Comparison of ENCODE assay signal across 7 cellular contexts in genomic region chr11:117137223-117138086, GRCh38. TPM values are rescaled to one million over a fixed set of nuclear protein-coding genes. Genes with fewer than 3 reads are reported as not detected.
DNase-seq lines count a peak whose midpoint lies in the region; ATAC-seq, FAIRE-seq and TF ChIP-seq lines count a peak whose summit lies in the region.
"Not testable (repeated sequence)": the region's sequence is repeated elsewhere in the genome, so short reads cannot be mapped to it uniquely, and the experiment has no call there.

No MANE protein-coding gene starts in this region.

- H3K4me2 ChIP-seq in GM23338; PC-9; K562 (ENCODE audit: insufficient read depth, low read length): not testable (repeated sequence)

- BruUV-seq in PC-9 (replicated peaks; lab: Mats Ljungman, UMichigan): TSS peak; percentile 61
- BruUV-seq in K562 (replicated peaks; lab: Mats Ljungman, UMichigan): not testable (repeated sequence)

- not testable (repeated sequence) for H4K20me1 ChIP-seq in GM23338 (replicated peaks; ENCODE audit: insufficient read depth); PC-9 (ENCODE audit: insufficient read depth); K562 (replicated peaks; ENCODE audit: control insufficient read depth, insufficient read depth, low read length)

- H3K9me3 ChIP-seq in PC-9 (ENCODE audit: insufficient read depth, low read depth); K562 (replicated peaks; ENCODE audit: control insufficient read depth, insufficient read depth, low read depth, low read length); right cardiac atrium (ENCODE audit: control insufficient read depth, low read length); right lobe of liver; thoracic aorta: not testable (repeated sequence)

- not testable (repeated sequence) for H3K36me3 ChIP-seq in GM23338 (ENCODE audit: insufficient read depth); PC-9 (ENCODE audit: low read depth); K562 (ENCODE audit: control insufficient read depth, insufficient read depth, low read length); right lobe of liver; thoracic aorta

- not testable (repeated sequence) for TF ChIP-seq RAD21 in K562 (CRISPR knock-in tag; conservative IDR thresholded peaks at IDR 0.05 in 1 of 2, IDR thresholded peaks at IDR 0.05 in 1 of 2)

- not testable (repeated sequence) for H3K27ac ChIP-seq in GM23338 (ENCODE audit: low read depth); PC-9; K562 (ENCODE audit: extremely low read depth, low read depth, low read length); right cardiac atrium (ENCODE audit: low read length); right lobe of liver; thoracic aorta

- H3K9ac ChIP-seq in K562 (ENCODE audit: insufficient read depth in 1 of 2, low read depth in 2 of 2, low read length in 2 of 2): not testable (repeated sequence)

- not testable (repeated sequence) for H3K27me3 ChIP-seq in GM23338 (ENCODE audit: insufficient read depth); PC-9 (ENCODE audit: insufficient read depth, low read depth); K562 (ENCODE audit: control insufficient read depth in 2 of 2, insufficient read depth in 2 of 2, low read length in 2 of 2); right cardiac atrium (ENCODE audit: control insufficient read depth, insufficient read depth); right lobe of liver; thoracic aorta (replicated peaks; ENCODE audit: insufficient read depth)

- H3K36me3 Mint-ChIP-seq in GM23338 (ENCODE audit: low read depth): not testable (repeated sequence)

- CTCF ChIA-PET in PC-9 (lab: Charles Lee); K562 (lab: Yijun Ruan, JAX; ENCODE audit: low intra/inter-chr PET ratio): not testable (repeated sequence)

- ATAC-seq in GM23338 (peak; percentile 42), K562 (peak; percentile 25), Right ventricle myocardium inferior (peak; percentile 23), right cardiac atrium (peak; percentile 69 to 74), right lobe of liver (peak; percentile 17 to 47 (median 32)), thoracic aorta (ENCODE audit: insufficient number of reproducible peaks, low FRiP score, low read depth) (peak; percentile 35)

- not testable (repeated sequence) for H3K9me2 ChIP-seq in GM23338 (ENCODE audit: insufficient read depth); PC-9 (ENCODE audit: insufficient read depth)

- not testable (repeated sequence) for H3K27me3 Mint-ChIP-seq in GM23338 (ENCODE audit: insufficient read depth, low read depth, poor library complexity)

- no CpG with 5 or more reads among the region's 15 CpGs for WGBS in K562 (ENCODE audit: insufficient coverage, low coverage, missing lambda C conversion rate)
- no CpG with 5 or more reads among the region's 15 CpGs for WGBS in right cardiac atrium
- WGBS in right lobe of liver (ENCODE audit: insufficient coverage, low coverage, low lambda C conversion rate, missing lambda C conversion rate): no CpG with 5 or more reads among the region's 15 CpGs

- H3K4me3 ChIP-seq in GM23338; PC-9; K562; right cardiac atrium (ENCODE audit: low read length); right lobe of liver; thoracic aorta: not testable (repeated sequence)

- not testable (repeated sequence) for DNase-seq in GM23338 (ENCODE audit: low spot score); K562 (ENCODE audit: extremely low read depth in 1 of 4, low spot score in 3 of 4); Right ventricle myocardium inferior (ENCODE audit: missing footprints); right cardiac atrium; right lobe of liver; thoracic aorta (ENCODE audit: low spot score)
- DNase-seq in PC-9: peak in 1 of 2 experiments; percentile 23

- not testable (repeated sequence) for H3K4me3 Mint-ChIP-seq in GM23338

- not testable (repeated sequence) for H2AFZ ChIP-seq in GM23338; PC-9; K562 (ENCODE audit: low read depth, low read length)

- not testable (repeated sequence) for TF ChIP-seq POLR2A in K562 (conservative IDR thresholded peaks at IDR 0.05); right lobe of liver (IDR thresholded peaks at IDR 0.05)

- intact Hi-C loops in PC-9 (cut with micrococcal nuclease; ENCODE audit: unreplicated experiment); K562 (cut with micrococcal nuclease); Right ventricle myocardium inferior (cut with DNase I); right cardiac atrium (cut with DNase I); right lobe of liver (cut with DNase I): not testable (repeated sequence)

- in situ Hi-C loops in K562 (cut with MboI): loop anchor here (5.0 kb wide), 1 partner anchor 70 kb away; no protein-coding TSS in a partner anchor

- H3K4me1 ChIP-seq in GM23338 (ENCODE audit: insufficient read depth); PC-9 (replicated peaks; ENCODE audit: insufficient read depth); K562 (replicated peaks in 1 of 2; ENCODE audit: control insufficient read depth in 2 of 2, insufficient read depth in 2 of 2, low read length in 2 of 2); right cardiac atrium (ENCODE audit: control insufficient read depth, insufficient read depth, low read length); right lobe of liver; thoracic aorta (ENCODE audit: control insufficient read depth in 1 of 2, low read depth in 2 of 2): not testable (repeated sequence)

- not testable (repeated sequence) for TF ChIP-seq EP300 in K562 (IDR thresholded peaks at IDR 0.05; ENCODE audit: low read length)

- not testable (repeated sequence) for TF ChIP-seq CTCF in GM23338 (conservative IDR thresholded peaks at IDR 0.05; ENCODE audit: low read depth in 2 of 2); PC-9 (conservative IDR thresholded peaks at IDR 0.05); K562 (IDR thresholded peaks at IDR 0.05 in 2 of 3, conservative IDR thresholded peaks at IDR 0.05 in 1 of 3; ENCODE audit: insufficient read depth in 2 of 3, low read depth in 1 of 3, low read length in 3 of 3); right lobe of liver (IDR thresholded peaks at IDR 0.05); thoracic aorta (IDR thresholded peaks at IDR 0.05)

- POLR2A ChIA-PET in PC-9 (lab: Charles Lee; ENCODE audit: unreplicated experiment); K562 (lab: Yijun Ruan, JAX): not testable (repeated sequence)

- not testable (repeated sequence) for H3K4me1 Mint-ChIP-seq in GM23338

- not testable (repeated sequence) for H3F3A ChIP-seq in GM23338 (replicated peaks; ENCODE audit: low read depth); PC-9 (ENCODE audit: insufficient read depth, low read depth)

- peak; percentile 72 for FAIRE-seq in K562 (lab: Jason Lieb, UNC)

- not testable (repeated sequence) for H3K27ac Mint-ChIP-seq in GM23338

- not testable (repeated sequence) for H3K79me2 ChIP-seq in GM23338 (replicated peaks; ENCODE audit: insufficient read depth); PC-9 (ENCODE audit: low read depth); K562 (ENCODE audit: control insufficient read depth, insufficient read depth, low read length)

- H3K9me3 Mint-ChIP-seq in GM23338: not testable (repeated sequence)

- H3K9me1 ChIP-seq in K562 (ENCODE audit: control insufficient read depth, insufficient read depth, low read length): not testable (repeated sequence)

RNA-seq across cellular contexts. Expression of gene PAFAH1B2, which starts 6.6 kb away (rescaled TPM):
- 143 and 148 TPM in 2 replicates for total RNA-seq in GM23338 (2014; rRNA removed; shearing (Covaris generic))
- 74.1 and 87.5 TPM in 2 replicates for polyA plus RNA-seq in GM23338 (2016; fragmentation: Nextera tagmentation; extraction: Ambion mirVana)
- 83.7 and 91.3 TPM in 2 replicates for total RNA-seq in PC-9 (2021)
- 47.5 and 78.4 TPM in 2 replicates for total RNA-seq in K562 (2011; cell fraction: chromatin; rRNA removed; ENCODE audit: low replicate concordance)
- 27.7 and 27.9 TPM in 2 replicates for total RNA-seq in K562 (2011; cell fraction: nucleolus; rRNA removed)
- total RNA-seq in K562 (2011; cell fraction: nucleoplasm; rRNA removed): 55.0 and 89.9 TPM in 2 replicates
- 61.0 and 64.9 TPM in 2 replicates for total RNA-seq in K562 (2014; rRNA removed)
- total RNA-seq in K562 (2014; rRNA removed; fragmentation: Illumina TruSeq; extraction: Trizol): 94.7 and 109 TPM in 2 replicates
- total RNA-seq in K562 (2015; rRNA removed; fragmentation: Illumina TruSeq; extraction: Trizol): 70.4 and 74.2 TPM in 2 replicates
- 82.3 and 90.2 TPM in 2 replicates for total RNA-seq in K562 (2021)
- 43.3 and 55.3 TPM in 2 replicates for polyA plus RNA-seq in K562 (2011; rRNA removed)
- polyA plus RNA-seq in K562 (2011; cell fraction: cytosol; rRNA removed): 31.2 and 34.2 TPM in 2 replicates
- polyA plus RNA-seq in K562 (2011; cell fraction: nucleus; rRNA removed): 17.3 and 17.8 TPM in 2 replicates
- 28.3 and 30.4 TPM in 2 replicates for polyA plus RNA-seq in K562 (2012)
- 38.0 and 39.3 TPM in 2 replicates for polyA plus RNA-seq in K562 (2014; fragmentation: Illumina TruSeq; extraction: Trizol)
- polyA plus RNA-seq in K562 (2014; fragmentation: Nextera tagmentation; extraction: Ambion mirVana): 10 to 100 TPM; 27.8 to 81.6 TPM
- polyA plus RNA-seq in K562 (2014; rRNA removed): 34.5 and 36.4 TPM in 2 replicates
- polyA minus RNA-seq in K562 (2011; rRNA and poly(A)+ RNA removed): 203 and 224 TPM in 2 replicates
- 49.4 and 74.5 TPM in 2 replicates for polyA minus RNA-seq in K562 (2011; cell fraction: cytosol; rRNA and poly(A)+ RNA removed)
- polyA minus RNA-seq in K562 (2011; cell fraction: nucleus; rRNA and poly(A)+ RNA removed): 15.5 and 22.9 TPM in 2 replicates
- total RNA-seq in Right ventricle myocardium inferior: 52.3 TPM
- total RNA-seq in right cardiac atrium: 10 to 100 TPM; 52.6 to 68.1 (median 57.5) TPM
- 20.4 TPM for polyA plus RNA-seq in right cardiac atrium
- total RNA-seq in right lobe of liver: 10 to 100 TPM; 22.2 to 39.1 (median 29.3) TPM
- 10 to 100 TPM; 66.3 to 75.8 TPM for total RNA-seq in thoracic aorta

RNA-seq across cellular contexts. Expression of gene SIK3, which starts 39.2 kb away (rescaled TPM):
- 27.8 and 33.9 TPM in 2 replicates for total RNA-seq in GM23338 (2014; rRNA removed; shearing (Covaris generic))
- polyA plus RNA-seq in GM23338 (2016; fragmentation: Nextera tagmentation; extraction: Ambion mirVana) (6.1 and 7.3 TPM in 2 replicates), K562 (2011; rRNA removed) (6.1 and 7.3 TPM in 2 replicates), K562 (2014; fragmentation: Illumina TruSeq; extraction: Trizol) (12.2 and 14.0 TPM in 2 replicates), K562 (2014; fragmentation: Nextera tagmentation; extraction: Ambion mirVana) (1 to 10 TPM; 1.6 to 1.8 TPM), K562 (2014; rRNA removed) (8.0 and 8.9 TPM in 2 replicates), right cardiac atrium (13.4 TPM)
- total RNA-seq in PC-9 (2021) (28.6 and 30.2 TPM in 2 replicates), K562 (2014; rRNA removed) (8.4 and 9.5 TPM in 2 replicates), K562 (2014; rRNA removed; fragmentation: Illumina TruSeq; extraction: Trizol) (10.7 and 10.8 TPM in 2 replicates), K562 (2015; rRNA removed; fragmentation: Illumina TruSeq; extraction: Trizol) (7.6 and 8.5 TPM in 2 replicates), K562 (2021) (16.7 and 21.6 TPM in 2 replicates), Right ventricle myocardium inferior (28.7 TPM), right cardiac atrium (10 to 100 TPM; 34.2 to 46.6 (median 36.9) TPM), right lobe of liver (10 to 100 TPM; 22.0 to 35.4 (median 26.8) TPM), thoracic aorta (10 to 100 TPM; 32.9 to 53.7 TPM)
- total RNA-seq in K562 (2011; cell fraction: chromatin; rRNA removed; ENCODE audit: low replicate concordance): 63.2 and 103 TPM in 2 replicates
- 30.0 and 38.4 TPM in 2 replicates for total RNA-seq in K562 (2011; cell fraction: nucleolus; rRNA removed)
- 51.0 and 57.2 TPM in 2 replicates for total RNA-seq in K562 (2011; cell fraction: nucleoplasm; rRNA removed)
- polyA plus RNA-seq in K562 (2011; cell fraction: cytosol; rRNA removed): 4.2 and 4.4 TPM in 2 replicates
- 21.4 and 34.9 TPM in 2 replicates for polyA plus RNA-seq in K562 (2011; cell fraction: nucleus; rRNA removed)
- 9.5 and 10.3 TPM in 2 replicates for polyA plus RNA-seq in K562 (2012)
- polyA minus RNA-seq in K562 (2011; rRNA and poly(A)+ RNA removed): 14.2 and 16.0 TPM in 2 replicates
- polyA minus RNA-seq in K562 (2011; cell fraction: cytosol; rRNA and poly(A)+ RNA removed): 6.6 and 9.6 TPM in 2 replicates
- 22.2 and 28.9 TPM in 2 replicates for polyA minus RNA-seq in K562 (2011; cell fraction: nucleus; rRNA and poly(A)+ RNA removed)

RNA-seq across cellular contexts. Expression of gene SIDT2, which starts 41.1 kb away (rescaled TPM):
- total RNA-seq in GM23338 (2014; rRNA removed; shearing (Covaris generic)): 11.3 and 12.1 TPM in 2 replicates
- polyA plus RNA-seq in GM23338 (2016; fragmentation: Nextera tagmentation; extraction: Ambion mirVana): 7.5 and 9.2 TPM in 2 replicates
- total RNA-seq in PC-9 (2021): 20.1 and 20.3 TPM in 2 replicates
- total RNA-seq in K562 (2011; cell fraction: chromatin; rRNA removed; ENCODE audit: low replicate concordance): 140 and 344 TPM in 2 replicates
- total RNA-seq in K562 (2011; cell fraction: nucleolus; rRNA removed): 167 and 174 TPM in 2 replicates
- total RNA-seq in K562 (2011; cell fraction: nucleoplasm; rRNA removed): 143 and 150 TPM in 2 replicates
- total RNA-seq in K562 (2014; rRNA removed): 5.9 and 7.1 TPM in 2 replicates
- 4.4 and 6.5 TPM in 2 replicates for total RNA-seq in K562 (2014; rRNA removed; fragmentation: Illumina TruSeq; extraction: Trizol)
- 6.1 and 7.0 TPM in 2 replicates for total RNA-seq in K562 (2015; rRNA removed; fragmentation: Illumina TruSeq; extraction: Trizol)
- total RNA-seq in K562 (2021): 17.7 and 20.2 TPM in 2 replicates
- 11.5 and 21.7 TPM in 2 replicates for polyA plus RNA-seq in K562 (2011; rRNA removed)
- 11.6 and 15.7 TPM in 2 replicates for polyA plus RNA-seq in K562 (2011; cell fraction: cytosol; rRNA removed)
- 117 and 144 TPM in 2 replicates for polyA plus RNA-seq in K562 (2011; cell fraction: nucleus; rRNA removed)
- polyA plus RNA-seq in K562 (2012): 15.7 and 22.6 TPM in 2 replicates
- polyA plus RNA-seq in K562 (2014; fragmentation: Illumina TruSeq; extraction: Trizol): 14.4 and 15.6 TPM in 2 replicates
- 1 to 10 TPM; 2.4 to 3.6 TPM for polyA plus RNA-seq in K562 (2014; fragmentation: Nextera tagmentation; extraction: Ambion mirVana)
- polyA plus RNA-seq in K562 (2014; rRNA removed): 14.1 and 22.2 TPM in 2 replicates
- 16.3 and 17.1 TPM in 2 replicates for polyA minus RNA-seq in K562 (2011; rRNA and poly(A)+ RNA removed)
- polyA minus RNA-seq in K562 (2011; cell fraction: cytosol; rRNA and poly(A)+ RNA removed): 14.1 and 17.0 TPM in 2 replicates
- polyA minus RNA-seq in K562 (2011; cell fraction: nucleus; rRNA and poly(A)+ RNA removed): 32.9 and 48.4 TPM in 2 replicates
- 26.1 TPM for total RNA-seq in Right ventricle myocardium inferior
- total RNA-seq in right cardiac atrium: 10 to 100 TPM; 34.6 to 57.4 (median 40.8) TPM
- polyA plus RNA-seq in right cardiac atrium: 28.6 TPM
- total RNA-seq in right lobe of liver: 10 to 100 TPM; 24.6 to 49.9 (median 35.5) TPM
- 10 to 100 TPM; 55.9 to 82.2 TPM for total RNA-seq in thoracic aorta
